In the genomic region with DNA sequence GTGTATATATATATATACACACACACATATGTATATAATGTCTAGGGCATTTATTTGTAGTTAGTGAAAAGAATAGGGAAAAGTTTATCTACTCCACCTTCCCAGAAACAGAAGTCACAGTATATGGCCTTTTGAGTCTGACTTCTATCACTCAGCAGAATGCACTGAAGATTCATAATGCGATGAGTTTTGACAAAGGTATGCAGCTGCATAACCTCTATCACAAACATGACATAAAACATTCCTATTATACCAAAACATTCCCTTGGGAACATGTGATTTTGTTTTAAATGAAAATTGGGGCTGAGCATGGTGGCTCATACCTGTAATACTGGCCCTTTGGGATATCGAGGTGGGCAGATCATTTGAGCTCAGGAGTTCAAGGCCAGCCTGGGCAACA, we compare ENCODE assay signal across 28 cellular contexts.
DNase-seq lines count a peak whose midpoint lies in the region; ATAC-seq and TF ChIP-seq lines count a peak whose summit lies in the region.
"Had no signal": no experiment of that assay in that cellular context is flagged by ENCODE, and none has a peak within 500 bp of the region (broad histone marks: within the 10 kb centered on the region; RNA-seq: fewer than 3 reads in every experiment).

No MANE protein-coding gene starts in this region.

- H2BK15ac ChIP-seq in IMR-90 (ENCODE audit: low read depth, low read length), result no peak overlapping the region

- intact Hi-C loops in IMR-90 (cut with micrococcal nuclease), result no loop called here

- WGBS in IMR-90 (ENCODE audit: extremely low coverage in 2 of 2, insufficient read length in 1 of 2), 2 experiments, result no CpG with 5 or more reads among the region's 2 CpGs

- no peak overlapping the region for H3K23ac ChIP-seq in IMR-90 (ENCODE audit: low read depth, low read length)

- dilution Hi-C loops in IMR-90 (cut with HindIII; ENCODE audit: low sequenced_read_pairs, unreplicated experiment), result no loop called here

- H3K27me3 ChIP-seq in IMR-90 (ENCODE audit: control insufficient read depth, insufficient read depth, low read length) (peaks cover 7% of the 10 kb centered on the region), brain microvascular endothelial cell (replicated peaks) (no peaks in the 10 kb centered on the region)
- H3K27me3 ChIP-seq: BLaER1 treated with 17β-estradiol and CSF1 and Interleukin-3, amounts not matched to agents 10 nM and 100 nM; cardiac muscle cell; hepatocyte; upper lobe of left lung had no signal

- H2BK120ac ChIP-seq in IMR-90 (ENCODE audit: low read depth, low read length), result peak overlapping the region; percentile 70; the same call in 1 of the 2 replicates

- H3K27ac ChIP-seq in IMR-90 (ENCODE audit: insufficient read depth, low read length), result no peak overlapping the region
- H3K27ac ChIP-seq in brain microvascular endothelial cell, result no peak overlapping the region
- H3K27ac ChIP-seq in substantia nigra (ENCODE audit: low read depth, low read length, poor library complexity, severe bottlenecking), result no peak overlapping the region
- H3K27ac ChIP-seq: BLaER1 treated with 17β-estradiol and CSF1 and Interleukin-3, amounts not matched to agents 10 nM and 100 nM; cardiac muscle cell; hepatocyte; SK-N-MC; skin epidermis; upper lobe of left lung had no signal

- peaks cover 8% of the 10 kb centered on the region for H3K4me1 ChIP-seq in IMR-90 (ENCODE audit: control insufficient read depth, insufficient read depth, low read length)
- H3K4me1 ChIP-seq: BLaER1 treated with 17β-estradiol and CSF1 and Interleukin-3, amounts not matched to agents 10 nM and 100 nM; Caco-2 had no signal

- H3K9me1 ChIP-seq in IMR-90 (ENCODE audit: insufficient read depth, low read length), result peaks cover 5% of the 10 kb centered on the region; the same call in 1 of the 2 replicates

- in situ Hi-C loops in IMR-90 (cut with MboI; ENCODE audit: low sequenced_read_pairs), result no loop called here
- in situ Hi-C loops in brain microvascular endothelial cell (cut with HindIII; ENCODE audit: low pct_ligation_motif_present, low sequenced_read_pairs), result no loop called here

- TF ChIP-seq RAD21 in IMR-90 (IDR thresholded peaks at IDR 0.05; ENCODE audit: low read length), result no peak

- peak; percentile 68 for DNase-seq in AG10803 (ENCODE audit: low read depth)
- peak; percentile 65 for DNase-seq in IMR-90
- peak; percentile 58 for DNase-seq in brain microvascular endothelial cell
- peak; percentile 61 for DNase-seq in hepatic stellate cell (ENCODE audit: low spot score)
- DNase-seq in NCI-H526 (lab: John Stamatoyannopoulos, UW), result no peak
- DNase-seq in substantia nigra (lab: John Stamatoyannopoulos, UW), result no peak
- DNase-seq: activated CD4-positive, alpha-beta T cell treated with anti-CD3 and anti-CD28 coated beads for 4 hours; activated T-cell treated with anti-CD3 and anti-CD28 coated beads, Interleukin-2, amount 50 U/mL, for 24 hours; amniotic stem cell; Caco-2; DMS79 treated with DMSO at 0.1 percent for 48 hours; KBM-7; left ventricle myocardium superior; midbrain; naive thymus-derived CD8-positive, alpha-beta T cell; NCI-H146; NCI-H2171 treated with DMSO at 0.1 percent for 48 hours; NCI-H526 treated with DMSO at 0.1 percent for 48 hours; RPMI8226; stimulated activated CD4-positive, alpha-beta T cell treated with anti-CD3 and anti-CD28 coated beads, Interleukin-1b, Interleukin-23, amount 100 ng/mL, for 48 hours; upper lobe of left lung had no signal

- H2BK5ac ChIP-seq in IMR-90 (ENCODE audit: low read depth, low read length, poor library complexity, severe bottlenecking), result no peak overlapping the region

- H2BK20ac ChIP-seq in IMR-90 (ENCODE audit: low read depth, low read length), result no peak overlapping the region

- H3K18ac ChIP-seq in IMR-90 (ENCODE audit: low read depth, low read length), result no peak overlapping the region

- H3K14ac ChIP-seq in IMR-90 (replicated peaks; ENCODE audit: low read depth, low read length), result no peak overlapping the region

- H2AFZ ChIP-seq in IMR-90 (replicated peaks; ENCODE audit: low read length, poor library complexity), result no peak overlapping the region
- H2AFZ ChIP-seq: hepatocyte had no signal

- BruUV-seq in IMR-90 (replicated peaks; lab: Mats Ljungman, UMichigan), result no TSS peak

- H3K9ac ChIP-seq in IMR-90 (ENCODE audit: low read depth, low read length), result no peak overlapping the region
- H3K9ac ChIP-seq: BLaER1 treated with 17β-estradiol and CSF1 and Interleukin-3, amounts not matched to agents 10 nM and 100 nM had no signal

- H2AK5ac ChIP-seq in IMR-90 (ENCODE audit: low read depth, low read length), result 0 out of 2 replicates have a peak overlapping the region, but pooled peaks have one; percentile 32

- CTCF ChIA-PET in IMR-90 (lab: Yijun Ruan, JAX), result no interaction called here

- no peak for TF ChIP-seq POLR2A in IMR-90 (IDR thresholded peaks at IDR 0.05; ENCODE audit: low read depth, low read length)

- 0 out of 4 replicates have a peak overlapping the region, but pooled peaks of 1 of the 2 experiments have one; percentile 33 for H4K8ac ChIP-seq in IMR-90 (ENCODE audit: low read depth in 2 of 2, low read length in 2 of 2)

- POLR2A ChIA-PET in IMR-90 (lab: Charles Lee; ENCODE audit: unreplicated experiment), result no interaction called here

- no peaks in the 10 kb centered on the region for H3K79me1 ChIP-seq in IMR-90 (ENCODE audit: low read depth in 1 of 2, low read length in 2 of 2)

- no peaks in the 10 kb centered on the region for H4K20me1 ChIP-seq in IMR-90 (ENCODE audit: insufficient read depth, low read length)
- H4K20me1 ChIP-seq: BLaER1 treated with 17β-estradiol and CSF1 and Interleukin-3, amounts not matched to agents 10 nM and 100 nM had no signal

- H3K4me2 ChIP-seq in IMR-90 (ENCODE audit: low read depth, low read length), result no peak overlapping the region
- H3K4me2 ChIP-seq: BLaER1 treated with 17β-estradiol and CSF1 and Interleukin-3, amounts not matched to agents 10 nM and 100 nM; hepatocyte had no signal

- H4K91ac ChIP-seq in IMR-90 (ENCODE audit: insufficient read depth, low read depth, low read length), result no peak overlapping the region; the same call in 1 of the 2 replicates

- H2AK9ac ChIP-seq in IMR-90 (replicated peaks; ENCODE audit: low read depth, low read length, poor library complexity), result no peak overlapping the region

- H3K56ac ChIP-seq in IMR-90 (ENCODE audit: extremely low read depth, insufficient read depth, low read length), result no peak overlapping the region

- H3K9me3 ChIP-seq in IMR-90 (ENCODE audit: control insufficient read depth, insufficient read depth, low read length), result peaks cover 3% of the 10 kb centered on the region; the same call in 1 of the 2 replicates
- H3K9me3 ChIP-seq: Caco-2, upper lobe of left lung had no signal

- TF ChIP-seq CTCF in AG10803 (conservative IDR thresholded peaks at IDR 0.05; ENCODE audit: low read length), result no peak
- TF ChIP-seq CTCF in IMR-90 (conservative IDR thresholded peaks at IDR 0.05; ENCODE audit: low read depth, low read length), result no peak
- TF ChIP-seq CTCF in brain microvascular endothelial cell (IDR thresholded peaks at IDR 0.05; ENCODE audit: low read depth, low read length, missing control alignments), result no peak

- H4K5ac ChIP-seq in IMR-90 (ENCODE audit: low read depth, low read length), result no peak overlapping the region

- H3K36me3 ChIP-seq in IMR-90 (ENCODE audit: control insufficient read depth, insufficient read depth, low read length), result no peaks in the 10 kb centered on the region
- H3K36me3 ChIP-seq in brain microvascular endothelial cell (replicated peaks), result no peaks in the 10 kb centered on the region
- H3K36me3 ChIP-seq: BLaER1 treated with 17β-estradiol and CSF1 and Interleukin-3, amounts not matched to agents 10 nM and 100 nM; cardiac muscle cell; upper lobe of left lung had no signal

- ATAC-seq in IMR-90 (ENCODE audit: low read depth) (peak; percentile 79), GM21723 (IDR thresholded peaks at IDR 0.05; ENCODE audit: unreplicated experiment) (no peak), GM19035 (IDR thresholded peaks at IDR 0.05; ENCODE audit: unreplicated experiment) (no peak)
- ATAC-seq: left ventricle myocardium superior; naive thymus-derived CD8-positive, alpha-beta T cell had no signal

- peak overlapping the region; percentile 52; the same call in 1 of the 2 replicates for H3K4ac ChIP-seq in IMR-90 (ENCODE audit: low read depth, low read length)

- H3K4me3 ChIP-seq in AG10803 (ENCODE audit: low read length) (no peak overlapping the region), IMR-90 (ENCODE audit: insufficient read depth, low read depth, low read length) (no peak overlapping the region), brain microvascular endothelial cell (ENCODE audit: low read depth, low read length) (no peak overlapping the region)
- H3K4me3 ChIP-seq: BLaER1 treated with 17β-estradiol and CSF1 and Interleukin-3, amounts not matched to agents 10 nM and 100 nM; cardiac muscle cell; hepatocyte; SK-N-MC; skin epidermis; upper lobe of left lung had no signal

TF ChIP-seq in IMR-90, 13 proteins besides CTCF, POLR2A, EP300 and RAD21:
- TF ChIP-seq NFE2L2 (IDR thresholded peaks at IDR 0.05; ENCODE audit: low read depth, low read length) (no peak), RCOR1 (IDR thresholded peaks at IDR 0.05; ENCODE audit: insufficient replicate concordance, low read length) (no peak)

Comparison
In these comparisons a context has a peak if more than half of its experiments do, and no peak if none do; other contexts are left out.
1. DNase-seq: peak in AG10803 (single experiment), IMR-90 (single experiment), brain microvascular endothelial cell (single experiment) and hepatic stellate cell (single experiment); none in NCI-H526 (0 of 2) and substantia nigra (0 of 49).